Comparison of ENCODE assay signal across 8 cellular contexts in genomic region chr16:81492965-81493754, GRCh38. TPM values are rescaled to one million over a fixed set of nuclear protein-coding genes. Genes with fewer than 3 reads are reported as not detected.
DNase-seq lines count a peak whose midpoint lies in the region; ATAC-seq and TF ChIP-seq lines count a peak whose summit lies in the region.

No MANE protein-coding gene starts in this region.

- no peak overlapping the region for H2AFZ ChIP-seq in HCT116 (ENCODE audit: low read depth, low read length, poor library complexity, severe bottlenecking)
- no peak overlapping the region for H2AFZ ChIP-seq in smooth muscle cell (ENCODE audit: low read depth)

- H3K36me3 ChIP-seq in HCT116 (ENCODE audit: control insufficient read depth in 1 of 2, insufficient read depth in 2 of 2, low read length in 2 of 2) (no peaks in the 10 kb centered on the region; a peak in 1 of 4 replicates), breast epithelium (no peaks in the 10 kb centered on the region), liver (ENCODE audit: control insufficient read depth in 4 of 4, insufficient read depth in 3 of 4, low read depth in 1 of 4, low read length in 3 of 4) (no peaks in the 10 kb centered on the region), smooth muscle cell (ENCODE audit: low read depth) (no peaks in the 10 kb centered on the region)

- TF ChIP-seq CTCF in HCT116 (IDR thresholded peaks at IDR 0.05 in 2 of 3, conservative IDR thresholded peaks at IDR 0.05 in 1 of 3; ENCODE audit: borderline replicate concordance in 1 of 3, insufficient read depth in 1 of 3, low read depth in 2 of 3, low read length in 2 of 3) (no peak), breast epithelium (IDR thresholded peaks at IDR 0.05) (no peak), liver (IDR thresholded peaks at IDR 0.05; ENCODE audit: low read depth, low read length, missing input control) (no peak), smooth muscle cell (IDR thresholded peaks at IDR 0.05; ENCODE audit: borderline replicate concordance, insufficient read depth, poor library complexity, severe bottlenecking) (no peak), GM13976 (IDR thresholded peaks at IDR 0.05; ENCODE audit: borderline replicate concordance, control extremely low read depth, extremely low read depth, insufficient read depth, missing control alignments) (no peak)

- no peaks in the 10 kb centered on the region for H4K20me1 ChIP-seq in HCT116 (ENCODE audit: insufficient read depth)
- peaks cover 100% of the 10 kb centered on the region for H4K20me1 ChIP-seq in smooth muscle cell (ENCODE audit: low read depth)

- DNase-seq in HCT116 (ENCODE audit: low read depth, low spot score): peak; percentile 16
- no peak for DNase-seq in breast epithelium (ENCODE audit: low spot score in 2 of 2)
- DNase-seq in smooth muscle cell (lab: John Stamatoyannopoulos, UW; ENCODE audit: unreplicated experiment): no peak
- DNase-seq in NCI-H1694 treated with DMSO at 0.1 percent for 48 hours (lab: John Stamatoyannopoulos, UW): no peak
- no peak for DNase-seq in GM13976 (ENCODE audit: low spot score)
- DNase-seq in H4 (ENCODE audit: low spot score): no peak

- H3K9me2 ChIP-seq in HCT116 (ENCODE audit: insufficient read depth): no peaks in the 10 kb centered on the region

- H3K9me3 ChIP-seq in HCT116 (ENCODE audit: control insufficient read depth in 1 of 2, insufficient read depth in 1 of 2, low read depth in 1 of 2, low read length in 2 of 2) (no peaks in the 10 kb centered on the region), breast epithelium (no peaks in the 10 kb centered on the region), liver (ENCODE audit: control insufficient read depth in 4 of 4, low read length in 3 of 4) (no peaks in the 10 kb centered on the region), smooth muscle cell (replicated peaks; ENCODE audit: low read depth) (no peaks in the 10 kb centered on the region)

- peak overlapping the region; percentile 58 for H3K9ac ChIP-seq in HCT116 (ENCODE audit: low read length)
- H3K9ac ChIP-seq in liver (ENCODE audit: low read depth in 1 of 2, low read length in 2 of 2): peak overlapping the region in 1 of 2 donors; percentile 1
- H3K9ac ChIP-seq in smooth muscle cell (ENCODE audit: low read depth): no peak overlapping the region

- TSS peak; percentile 86 for BruUV-seq in HCT116 (replicated peaks; lab: Mats Ljungman, UMichigan)

- TF ChIP-seq RAD21 in HCT116 (IDR thresholded peaks at IDR 0.05; ENCODE audit: low read depth) (no peak), liver (IDR thresholded peaks at IDR 0.05) (no peak)

- POLR2A ChIA-PET in HCT116 (lab: Charles Lee): interaction anchor here (0.6 to 1.3 kb wide), 5 partner anchors 8 to 87 kb away, joined by 3 to 6 read pairs (median 3); no protein-coding TSS in a partner anchor

- no peak for TF ChIP-seq POLR2A in HCT116 (IDR thresholded peaks at IDR 0.05; ENCODE audit: borderline replicate concordance, extremely low read depth, insufficient read depth, insufficient read length)
- TF ChIP-seq POLR2A in breast epithelium (IDR thresholded peaks at IDR 0.05): no peak

- intact Hi-C loops in HCT116 (cut with micrococcal nuclease): no loop called here
- intact Hi-C loops in breast epithelium (cut with DNase I; ENCODE audit: low total_unique reads): no loop called here

- 0 out of 4 replicates have a peak overlapping the region, but pooled peaks of 1 of the 2 experiments have one; percentile 0 for H3K4me3 ChIP-seq in HCT116 (replicated peaks in 1 of 2; ENCODE audit: low read depth in 1 of 2, low read length in 2 of 2)
- no peak overlapping the region for H3K4me3 ChIP-seq in breast epithelium
- no peak overlapping the region for H3K4me3 ChIP-seq in liver (ENCODE audit: low read depth in 1 of 3, low read length in 3 of 3)
- no peak overlapping the region for H3K4me3 ChIP-seq in smooth muscle cell

- H3K79me2 ChIP-seq in HCT116 (ENCODE audit: insufficient read depth, low read length): peaks cover 97% of the 10 kb centered on the region
- H3K79me2 ChIP-seq in smooth muscle cell (ENCODE audit: low read depth): peaks cover 91% of the 10 kb centered on the region

- CTCF ChIA-PET in HCT116 (lab: Charles Lee): interaction anchor here (0.6 to 1.3 kb wide), 3 partner anchors 63 to 130 kb away, joined by 3 to 4 read pairs (median 3); no protein-coding TSS in a partner anchor

- peaks cover 3% of the 10 kb centered on the region for H3F3A ChIP-seq in smooth muscle cell (ENCODE audit: low read depth)

- RAD21 ChIA-PET in HCT116 (lab: Charles Lee; ENCODE audit: low non-redundant PET in 1 of 2, low total read pairs in 2 of 2, uncharacterized antibody in 2 of 2, unreplicated experiment in 2 of 2): no interaction called here

- H3K4me1 ChIP-seq in HCT116 (ENCODE audit: control insufficient read depth in 1 of 2, insufficient read depth in 2 of 2, low read length in 2 of 2) (peaks cover 33 to 79% of the 10 kb centered on the region in 2 experiments), breast epithelium (no peaks in the 10 kb centered on the region), liver (ENCODE audit: control insufficient read depth in 4 of 4, insufficient read depth in 4 of 4, low read length in 3 of 4) (peaks cover 27 to 89% (median 70%) of the 10 kb centered on the region in 4 donors), smooth muscle cell (ENCODE audit: low read depth) (no peaks in the 10 kb centered on the region)

- WGBS in liver: 65% methylated on average over 29 of the region's 29 CpGs
- 84% methylated on average over 29 of the region's 29 CpGs for WGBS in smooth muscle cell (ENCODE audit: low lambda C conversion rate)

- ATAC-seq in HCT116: peak; percentile 41
- no peak for ATAC-seq in HG03039 (IDR thresholded peaks at IDR 0.05; ENCODE audit: unreplicated experiment)

- peak overlapping the region; percentile 67 for H3K4me2 ChIP-seq in HCT116 (ENCODE audit: low read length)
- H3K4me2 ChIP-seq in smooth muscle cell: no peak overlapping the region

- H3K27ac ChIP-seq in HCT116 (ENCODE audit: low read depth, low read length): peak overlapping the region; percentile 79
- H3K27ac ChIP-seq in breast epithelium: peak overlapping the region; percentile 82
- H3K27ac ChIP-seq in liver (ENCODE audit: low read depth in 1 of 2, low read length in 2 of 2): peak overlapping the region; percentile 62 to 63
- H3K27ac ChIP-seq in smooth muscle cell (ENCODE audit: low read depth): peak overlapping the region; percentile 83

- no peaks in the 10 kb centered on the region for H3K27me3 ChIP-seq in HCT116 (ENCODE audit: insufficient read depth, low read length)
- H3K27me3 ChIP-seq in breast epithelium: no peaks in the 10 kb centered on the region
- no peaks in the 10 kb centered on the region for H3K27me3 ChIP-seq in liver (ENCODE audit: control insufficient read depth in 4 of 4, insufficient read depth in 4 of 4, low read length in 3 of 4)
- no peaks in the 10 kb centered on the region for H3K27me3 ChIP-seq in smooth muscle cell (ENCODE audit: low read depth)

- in situ Hi-C loops in GM13976 (cut with MboI; ENCODE audit: low sequenced_read_pairs, unreplicated experiment): no loop called here

TF ChIP-seq in HCT116, 20 proteins besides CTCF, POLR2A, EP300 and RAD21:
- TF ChIP-seq ZBTB33 (IDR thresholded peaks at IDR 0.05; ENCODE audit: extremely low read depth, insufficient replicate concordance, low read length) (no peak), SIN3A (IDR thresholded peaks at IDR 0.05; ENCODE audit: low read depth) (no peak)

TF ChIP-seq in liver, 16 proteins besides CTCF, POLR2A, EP300 and RAD21:
- TF ChIP-seq SP1 (IDR thresholded peaks at IDR 0.05): peak; percentile 16
- no peak for TF ChIP-seq NR2F2 (IDR thresholded peaks at IDR 0.05)
- TF ChIP-seq RXRA (IDR thresholded peaks at IDR 0.05): peak; percentile 47 to 81
- no peak for TF ChIP-seq FOXA2 (IDR thresholded peaks at IDR 0.05)
- TF ChIP-seq REST (IDR thresholded peaks at IDR 0.05): peak; percentile 6

RNA-seq across cellular contexts. Expression of gene CMIP, which starts 48.6 kb away (rescaled TPM):
- total RNA-seq in HCT116 (2021; ENCODE audit: unreplicated experiment) (64.6 TPM), breast epithelium (10 to 100 TPM; 14.9 to 23.9 (median 17.6) TPM), liver (10 to 100 TPM; 14.1 to 15.6 TPM), smooth muscle cell (22.5 and 44.5 TPM in 2 replicates)
- 40.2 and 45.3 TPM in 2 replicates for polyA plus RNA-seq in HCT116 (2012)
- polyA plus RNA-seq in liver (1 to 10 TPM; 1.7 to 6.1 TPM), smooth muscle cell (2.5 and 9.4 TPM in 2 replicates)
- 1.9 and 4.1 TPM in 2 replicates for total RNA-seq in H4 (2014; rRNA removed; shearing (Covaris generic))
